In the genomic region with DNA sequence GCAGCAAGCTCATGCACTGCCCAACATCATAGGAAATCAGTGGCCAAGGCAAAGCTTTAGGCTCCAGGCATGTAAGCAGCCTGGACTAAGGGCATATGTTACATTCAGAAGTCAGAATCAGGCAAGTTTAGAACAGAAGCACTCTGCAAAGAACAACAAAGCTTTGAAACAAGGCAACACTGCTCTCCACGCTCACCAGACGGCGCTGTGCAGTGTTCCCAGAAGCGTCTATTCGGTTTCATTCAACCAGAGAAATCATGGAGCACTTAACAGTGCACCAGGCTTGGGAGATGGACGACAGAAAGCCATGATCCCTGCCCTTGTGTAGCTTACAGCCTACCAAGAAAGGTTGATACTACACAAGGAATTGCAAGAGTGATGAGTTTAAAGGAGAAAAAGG, we compare ENCODE assay signal across 8 cellular contexts.
DNase-seq lines count a peak whose midpoint lies in the region; ATAC-seq and TF ChIP-seq lines count a peak whose summit lies in the region.

No MANE protein-coding gene starts in this region.

- TF ChIP-seq CTCF in C4-2B (conservative IDR thresholded peaks at IDR 0.05) (peak; percentile 71), GM12875 (IDR thresholded peaks at IDR 0.05; ENCODE audit: borderline replicate concordance, insufficient read depth, low read depth, low read length) (0 out of 2 replicates have a peak, but pooled peaks have one; percentile 8), foreskin keratinocyte (conservative IDR thresholded peaks at IDR 0.05) (peak; percentile 66)

- H3K4me3 Mint-ChIP-seq in immature natural killer cell: no peak overlapping the region

- no peaks in the 10 kb centered on the region for H3K4me1 Mint-ChIP-seq in immature natural killer cell

- no peak overlapping the region for H3K27ac Mint-ChIP-seq in immature natural killer cell

- DNase-seq in SKM-1 treated with dmso at 0.1 percent for 144 hours (lab: John Stamatoyannopoulos, UW; ENCODE audit: unreplicated experiment): peak; percentile 17
- DNase-seq in foreskin keratinocyte: no peak
- peak; percentile 4 for DNase-seq in stimulated activated CD4-positive, alpha-beta T cell treated with anti-CD3 and anti-CD28 coated beads, Interleukin-4, amount 100 ng/mL, for 1 hour
- no peak for DNase-seq in activated CD8-positive, alpha-beta memory T cell treated with anti-CD3 and anti-CD28 coated beads for 24 hours
- DNase-seq in immature natural killer cell: no peak

- no peaks in the 10 kb centered on the region for H3K4me1 ChIP-seq in foreskin keratinocyte

- ATAC-seq in foreskin keratinocyte (peak; percentile 69), GM19467 (IDR thresholded peaks at IDR 0.05; ENCODE audit: unreplicated experiment) (no peak)

- H3K27me3 ChIP-seq in foreskin keratinocyte: no peaks in the 10 kb centered on the region

- H3K27me3 Mint-ChIP-seq in immature natural killer cell (ENCODE audit: low read depth in 3 of 3): peaks cover 0 to 6% (median 3%) of the 10 kb centered on the region in 3 donors

- no peaks in the 10 kb centered on the region for H3K9me3 Mint-ChIP-seq in immature natural killer cell

- H3K36me3 Mint-ChIP-seq in immature natural killer cell: no peaks in the 10 kb centered on the region

- H3K4me3 ChIP-seq in GM12875 (ENCODE audit: low read depth, low read length): no peak overlapping the region

- no peak overlapping the region for H3K27ac ChIP-seq in C4-2B
- H3K27ac ChIP-seq in foreskin keratinocyte: no peak overlapping the region

Comparison
In these comparisons a context has a peak if more than half of its experiments do, and no peak if none do; other contexts are left out.
1. CTCF ChIP-seq: peak in every context shown above with its lines; median percentile 71 in C4-2B; 66 in foreskin keratinocyte; 8 in GM12875.
2. DNase-seq: peak in SKM-1 treated with dmso at 0.1 percent for 144 hours (single experiment) and stimulated activated CD4-positive, alpha-beta T cell treated with anti-CD3 and anti-CD28 coated beads, Interleukin-4, amount 100 ng/mL, for 1 hour (single experiment); none in foreskin keratinocyte (0 of 2), activated CD8-positive, alpha-beta memory T cell treated with anti-CD3 and anti-CD28 coated beads for 24 hours (single experiment) and immature natural killer cell (0 of 3).